In genomic region chr3:69719292-69719691, GRCh38 we compare ENCODE assay signal across 1 cellular context.
TF ChIP-seq lines count a peak whose summit lies in the region.

No MANE protein-coding gene starts in this region.

TF ChIP-seq in K562, 482 proteins besides CTCF, POLR2A, EP300 and RAD21 (continued from another document and continues in another):
- TF ChIP-seq ZNF280A (IDR thresholded peaks at IDR 0.05; ENCODE audit: low read depth, partially characterized antibody) (no peak), KDM1A (IDR thresholded peaks at IDR 0.05) (peak; percentile 66 to 82), TAL1 (IDR thresholded peaks at IDR 0.05) (peak; percentile 81), TGIF2 (CRISPR knock-in tag; IDR thresholded peaks at IDR 0.05) (no peak), FOSL1 (tag; conservative IDR thresholded peaks at IDR 0.05) (peak; percentile 92), THRB (CRISPR knock-in tag; conservative IDR thresholded peaks at IDR 0.05) (no peak), CGGBP1 (CRISPR knock-in tag; IDR thresholded peaks at IDR 0.05) (no peak), SMAD1 (IDR thresholded peaks at IDR 0.05; ENCODE audit: low read depth, low read length, partially characterized antibody) (no peak), ZNF354B (CRISPR knock-in tag; IDR thresholded peaks at IDR 0.05) (no peak), PHB2 (IDR thresholded peaks at IDR 0.05; ENCODE audit: low read depth) (no peak), HMGXB4 (CRISPR knock-in tag; IDR thresholded peaks at IDR 0.05) (no peak), MCM5 (IDR thresholded peaks at IDR 0.05; ENCODE audit: low read depth) (no peak), TAF15 (IDR thresholded peaks at IDR 0.05; ENCODE audit: low read depth, low read length) (no peak), NCOR1 (IDR thresholded peaks at IDR 0.05) (peak; percentile 74), ZNF592 (IDR thresholded peaks at IDR 0.05) (peak; percentile 13; the same call in 1 of the 2 replicates), FOXA3 (CRISPR knock-in tag; conservative IDR thresholded peaks at IDR 0.05 in 1 of 2, IDR thresholded peaks at IDR 0.05 in 1 of 2) (no peak; a peak in 1 of 4 replicates), SOX6 (IDR thresholded peaks at IDR 0.05) (peak; percentile 97), MEIS2 (IDR thresholded peaks at IDR 0.05; ENCODE audit: partially characterized antibody) (peak; percentile 26), NKRF (IDR thresholded peaks at IDR 0.05; ENCODE audit: borderline replicate concordance) (no peak), ARID3B (CRISPR knock-in tag; IDR thresholded peaks at IDR 0.05; ENCODE audit: borderline replicate concordance) (no peak), PRDM10 (IDR thresholded peaks at IDR 0.05; ENCODE audit: partially characterized antibody) (no peak), CHAMP1 (IDR thresholded peaks at IDR 0.05) (peak; percentile 26; the same call in 1 of the 2 replicates), ZC3H11A (IDR thresholded peaks at IDR 0.05; ENCODE audit: low read depth, low read length) (no peak), FOXK1 (CRISPR knock-in tag; IDR thresholded peaks at IDR 0.05; ENCODE audit: borderline replicate concordance) (no peak), MEF2A (IDR thresholded peaks at IDR 0.05; ENCODE audit: control insufficient read depth, low read depth, low read length) (no peak), FOXJ2 (tag; IDR thresholded peaks at IDR 0.05) (no peak; the same call in 1 of the 2 replicates), MCM2 (IDR thresholded peaks at IDR 0.05; ENCODE audit: low read depth) (no peak), CREM (IDR thresholded peaks at IDR 0.05; ENCODE audit: low read depth) (no peak), ELK1 (CRISPR knock-in tag; IDR thresholded peaks at IDR 0.05) (no peak), HIVEP1 (CRISPR knock-in tag; IDR thresholded peaks at IDR 0.05) (no peak), TARDBP (IDR thresholded peaks at IDR 0.05) (no peak), ZNF586 (CRISPR knock-in tag; conservative IDR thresholded peaks at IDR 0.05) (no peak), ZNF76 (CRISPR knock-in tag; IDR thresholded peaks at IDR 0.05; ENCODE audit: borderline replicate concordance) (no peak), POLR2H (tag; IDR thresholded peaks at IDR 0.05; ENCODE audit: low read depth) (no peak), CCNT2 (IDR thresholded peaks at IDR 0.05; ENCODE audit: borderline replicate concordance, extremely low read depth, insufficient read length, low read depth, low read length) (peak; percentile 68), TEAD4 (IDR thresholded peaks at IDR 0.05; ENCODE audit: low read length) (peak; percentile 84), TEAD4 (CRISPR knock-in tag; IDR thresholded peaks at IDR 0.05; ENCODE audit: borderline replicate concordance) (no peak), E2F6 (IDR thresholded peaks at IDR 0.05; ENCODE audit: borderline replicate concordance in 1 of 2, extremely low read depth in 1 of 2, insufficient read depth in 1 of 2, insufficient read length in 1 of 2, low read depth in 1 of 2, low read length in 1 of 2, poor library complexity in 1 of 2, severe bottlenecking in 1 of 2) (no peak), HNRNPUL1 (IDR thresholded peaks at IDR 0.05; ENCODE audit: low read length) (no peak), SNRNP70 (optimal IDR thresholded peaks at IDR 0.05; ENCODE audit: low read depth, low read length) (no peak)
